In the genomic region with DNA sequence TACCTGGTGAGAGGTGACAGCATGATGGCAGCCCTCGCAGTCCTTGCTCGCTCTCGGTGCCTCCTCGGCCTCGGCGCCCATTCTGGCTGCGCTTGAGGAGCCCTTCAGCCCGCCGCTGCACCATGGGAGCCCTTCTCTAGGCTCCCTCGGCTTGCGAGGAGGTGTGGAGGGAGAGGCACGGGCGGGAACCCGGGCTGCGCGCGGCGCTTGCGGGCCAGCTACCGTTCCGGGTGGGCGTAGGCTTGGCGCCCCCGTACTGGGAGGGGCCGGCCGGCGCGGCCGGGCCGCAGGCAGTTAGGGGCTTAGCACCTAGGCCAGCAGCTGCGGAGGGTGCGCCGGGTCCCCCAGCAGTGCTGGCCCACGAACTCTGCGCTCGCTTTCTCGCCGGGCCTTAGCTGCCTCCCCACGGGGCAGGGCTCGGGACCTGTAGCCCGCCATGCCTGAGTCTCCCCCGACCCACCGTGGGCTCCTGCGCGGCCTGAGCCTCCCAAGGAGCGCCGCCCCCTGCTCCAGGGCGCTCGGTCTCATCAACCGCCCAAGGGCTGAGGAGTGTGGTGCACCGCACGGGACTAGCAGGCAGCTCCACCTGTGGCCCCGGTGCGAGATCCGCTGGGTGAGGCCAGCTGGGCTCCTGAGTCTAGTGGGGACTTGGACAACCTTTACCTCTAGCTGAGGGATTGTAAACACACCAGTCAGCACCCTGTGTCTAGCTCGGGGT, we compare ENCODE assay signal across 30 cellular contexts.
"Had no signal": no experiment of that assay in that cellular context is flagged by ENCODE, and none has a peak within 500 bp of the region (broad histone marks: within the 10 kb centered on the region; RNA-seq: fewer than 3 reads in every experiment).

No MANE protein-coding gene starts in this region.

- DNase-seq: activated CD4-positive, alpha-beta memory T cell treated with anti-CD3 and anti-CD28 coated beads, Interleukin-2, amount 10 ng/mL, durations not matched to agents 7 days and 5 days; activated CD4-positive, alpha-beta T cell treated with anti-CD3 and anti-CD28 coated beads for 1 hour; activated CD4-positive, alpha-beta T cell treated with anti-CD3 and anti-CD28 coated beads for 4 hours; activated CD4-positive, alpha-beta T cell treated with anti-CD3 and anti-CD28 coated beads, Interleukin-2, amount 10 ng/mL, durations not matched to agents 7 days and 5 days; activated CD4-positive, alpha-beta T cell treated with anti-CD3 and anti-CD28 coated beads, Interleukin-2, amount 50 U/mL, for 4 hours; activated CD8-positive, alpha-beta memory T cell treated with anti-CD3 and anti-CD28 coated beads, Interleukin-2, amount 50 U/mL, for 48 hours; activated gamma-delta T cell treated with Interleukin-2 at 50 U/mL for 16 hours; activated naive CD4-positive, alpha-beta T cell treated with anti-CD3 and anti-CD28 coated beads, Interleukin-2, amount 50 U/mL, for 16 hours; activated naive CD4-positive, alpha-beta T cell treated with Interleukin-2 at 50 U/mL for 16 hours; activated T-cell treated with anti-CD3 and anti-CD28 coated beads for 4 hours; activated T-cell treated with anti-CD3 and anti-CD28 coated beads, Interleukin-2, amount 50 U/mL, for 24 hours; activated T-cell treated with anti-CD3 and anti-CD28 coated beads, Interleukin-2, amount 50 U/mL, for 72 hours; adrenal gland; amygdala; aorta; body of pancreas; central memory CD4-positive, alpha-beta T cell; cerebellar nuclear complex; dorsolateral prefrontal cortex; effector memory CD4-positive, alpha-beta T cell; erythroblast; foreskin keratinocyte; gastrocnemius medialis; T-helper 2 cell had no signal

- H3K4me3 Mint-ChIP-seq: activated CD4-positive, alpha-beta memory T cell treated with anti-CD3 and anti-CD28 coated beads, Interleukin-2, amount 10 ng/mL, durations not matched to agents 7 days and 5 days; activated CD4-positive, alpha-beta T cell treated with anti-CD3 and anti-CD28 coated beads, Interleukin-2, amount 10 ng/mL, durations not matched to agents 7 days and 5 days; activated naive CD8-positive, alpha-beta T cell; activated T-cell treated with anti-CD3 and anti-CD28 coated beads, Interleukin-2, amount 50 U/mL, for 24 hours; activated T-cell treated with anti-CD3 and anti-CD28 coated beads, Interleukin-2, amount 50 U/mL, for 72 hours; dendritic cell treated with granulocyte-macrophage colony-stimulating factor and Interleukin-4, amounts not matched to agents 40 ng/mL and 50 ng/mL, for 4 days; WTC11 had no signal

- H3K36me3 Mint-ChIP-seq: activated naive CD8-positive, alpha-beta T cell had no signal

- H3K27ac Mint-ChIP-seq: activated CD4-positive, alpha-beta memory T cell treated with anti-CD3 and anti-CD28 coated beads, Interleukin-2, amount 10 ng/mL, durations not matched to agents 7 days and 5 days; activated CD4-positive, alpha-beta T cell treated with anti-CD3 and anti-CD28 coated beads, Interleukin-2, amount 10 ng/mL, durations not matched to agents 7 days and 5 days; activated naive CD8-positive, alpha-beta T cell; activated T-cell treated with anti-CD3 and anti-CD28 coated beads, Interleukin-2, amount 50 U/mL, for 24 hours; activated T-cell treated with anti-CD3 and anti-CD28 coated beads, Interleukin-2, amount 50 U/mL, for 72 hours; dendritic cell treated with granulocyte-macrophage colony-stimulating factor and Interleukin-4, amounts not matched to agents 40 ng/mL and 50 ng/mL, for 4 days; WTC11 had no signal

- H3K36me3 ChIP-seq: adrenal gland, esophagus muscularis mucosa, gastrocnemius medialis had no signal

- H3K4me1 ChIP-seq: adrenal gland, body of pancreas, esophagus muscularis mucosa, foreskin keratinocyte, gastrocnemius medialis had no signal

- H3K27ac ChIP-seq: adrenal gland, body of pancreas, coronary artery, dorsolateral prefrontal cortex, esophagus muscularis mucosa, foreskin keratinocyte, gastrocnemius medialis, VCaP had no signal

- ATAC-seq: activated T-cell treated with anti-CD3 and anti-CD28 coated beads, Interleukin-2, amount 50 U/mL, for 72 hours; body of pancreas; foreskin keratinocyte; gastrocnemius medialis; WTC11 had no signal

- H3K9me3 ChIP-seq: adrenal gland, body of pancreas, esophagus muscularis mucosa, gastrocnemius medialis had no signal

- H3K27me3 ChIP-seq: adrenal gland, body of pancreas, dorsolateral prefrontal cortex, esophagus muscularis mucosa, foreskin keratinocyte, gastrocnemius medialis had no signal

- H3K4me3 ChIP-seq: adrenal gland, body of pancreas, coronary artery, dorsolateral prefrontal cortex, esophagus muscularis mucosa, gastrocnemius medialis had no signal

- H3K4me1 Mint-ChIP-seq: activated CD4-positive, alpha-beta memory T cell treated with anti-CD3 and anti-CD28 coated beads, Interleukin-2, amount 10 ng/mL, durations not matched to agents 7 days and 5 days; activated CD4-positive, alpha-beta T cell treated with anti-CD3 and anti-CD28 coated beads, Interleukin-2, amount 10 ng/mL, durations not matched to agents 7 days and 5 days; WTC11 had no signal

- H3K27me3 Mint-ChIP-seq: activated CD4-positive, alpha-beta memory T cell treated with anti-CD3 and anti-CD28 coated beads, Interleukin-2, amount 10 ng/mL, durations not matched to agents 7 days and 5 days; activated CD4-positive, alpha-beta T cell treated with anti-CD3 and anti-CD28 coated beads, Interleukin-2, amount 10 ng/mL, durations not matched to agents 7 days and 5 days; activated naive CD8-positive, alpha-beta T cell; activated T-cell treated with anti-CD3 and anti-CD28 coated beads, Interleukin-2, amount 50 U/mL, for 24 hours; dendritic cell treated with granulocyte-macrophage colony-stimulating factor and Interleukin-4, amounts not matched to agents 40 ng/mL and 50 ng/mL, for 4 days had no signal
